ENCODE assay signal across 1 cellular context in genomic region chr7:53600296-53600695, GRCh38.
TF ChIP-seq lines count a peak whose summit lies in the region.

No MANE protein-coding gene starts in this region.

TF ChIP-seq in A549, 52 proteins besides CTCF, POLR2A, EP300 and RAD21 (continued from another document):
- TF ChIP-seq PBX3 (IDR thresholded peaks at IDR 0.05) (no peak), HDAC2 (IDR thresholded peaks at IDR 0.05) (no peak), MAFK (IDR thresholded peaks at IDR 0.05; ENCODE audit: partially characterized antibody) (peak; percentile 27)
